In genomic region chr10:124020871-124021823, GRCh38 we compare ENCODE assay signal across 16 cellular contexts.
A peak's percentile ranks its signal among the peaks of the same experiment; 100 is the strongest.
DNase-seq lines count a peak whose midpoint lies in the region; ATAC-seq and TF ChIP-seq lines count a peak whose summit lies in the region.
"Had no signal": no experiment of that assay in that cellular context is flagged by ENCODE, and none has a peak within 500 bp of the region (broad histone marks: within the 10 kb centered on the region; RNA-seq: fewer than 3 reads in every experiment).

No MANE protein-coding gene starts in this region.

- H3K27me3 Mint-ChIP-seq in endothelial cell (ENCODE audit: unreplicated experiment), result peaks cover 21% of the 10 kb centered on the region
- no peaks in the 10 kb centered on the region for H3K27me3 Mint-ChIP-seq in stimulated activated memory B cell treated with anti-CD40 and anti-IgM and Interleukin-4, amounts not matched to agents 10 μg/mL and 1 μg/mL and 100 μg/mL, for 72 hours
- H3K27me3 Mint-ChIP-seq: activated CD8-positive, alpha-beta T cell treated with anti-CD3 and anti-CD28 coated beads for 36 hours; naive B cell had no signal

- TF ChIP-seq CTCF in endothelial cell (IDR thresholded peaks at IDR 0.05; ENCODE audit: unreplicated experiment), result no peak

- H3K36me3 Mint-ChIP-seq in endothelial cell (ENCODE audit: low read depth, unreplicated experiment), result peaks cover 67% of the 10 kb centered on the region
- peaks cover 31% of the 10 kb centered on the region for H3K36me3 Mint-ChIP-seq in stimulated activated memory B cell treated with anti-CD40 and anti-IgM and Interleukin-4, amounts not matched to agents 10 μg/mL and 1 μg/mL and 100 μg/mL, for 72 hours

- peak overlapping the region; percentile 31 for H3K27ac Mint-ChIP-seq in endothelial cell (ENCODE audit: unreplicated experiment)
- no peak overlapping the region for H3K27ac Mint-ChIP-seq in stimulated activated memory B cell treated with anti-CD40 and anti-IgM and Interleukin-4, amounts not matched to agents 10 μg/mL and 1 μg/mL and 100 μg/mL, for 72 hours
- H3K27ac Mint-ChIP-seq: activated CD8-positive, alpha-beta T cell treated with anti-CD3 and anti-CD28 coated beads for 36 hours had no signal

- DNase-seq in DMS153 (lab: John Stamatoyannopoulos, UW) (peak; percentile 52), DMS153 treated with DMSO at 0.1 percent for 48 hours (lab: John Stamatoyannopoulos, UW; ENCODE audit: unreplicated experiment) (no peak), NCI-H510A (lab: John Stamatoyannopoulos, UW) (peak; percentile 44), endothelial cell (ENCODE audit: low spot score) (no peak), pons (ENCODE audit: low spot score) (peak; percentile 29), activated T-cell treated with anti-CD3 and anti-CD28 coated beads for 4 hours (no peak)
- DNase-seq: 8988T; activated CD8-positive, alpha-beta T cell treated with anti-CD3 and anti-CD28 coated beads for 36 hours; activated effector memory CD4-positive, alpha-beta T cell treated with Interleukin-2 at 50 U/mL for 16 hours; aorta; naive B cell; NCI-H1417 treated with DMSO at 0.1 percent for 48 hours; SK-N-SH had no signal

- H3K9me3 Mint-ChIP-seq in endothelial cell (ENCODE audit: unreplicated experiment), result no peaks in the 10 kb centered on the region
- no peaks in the 10 kb centered on the region for H3K9me3 Mint-ChIP-seq in stimulated activated memory B cell treated with anti-CD40 and anti-IgM and Interleukin-4, amounts not matched to agents 10 μg/mL and 1 μg/mL and 100 μg/mL, for 72 hours
- H3K9me3 Mint-ChIP-seq: activated CD8-positive, alpha-beta T cell treated with anti-CD3 and anti-CD28 coated beads for 36 hours; naive B cell had no signal

- peak overlapping the region; percentile 22 for H3K4me3 Mint-ChIP-seq in endothelial cell (ENCODE audit: unreplicated experiment)
- H3K4me3 Mint-ChIP-seq in stimulated activated memory B cell treated with anti-CD40 and anti-IgM and Interleukin-4, amounts not matched to agents 10 μg/mL and 1 μg/mL and 100 μg/mL, for 72 hours, result no peak overlapping the region
- H3K4me3 Mint-ChIP-seq: activated CD8-positive, alpha-beta T cell treated with anti-CD3 and anti-CD28 coated beads for 36 hours had no signal

- ATAC-seq in stimulated activated memory B cell treated with anti-CD40 and anti-IgM and Interleukin-4, amounts not matched to agents 10 μg/mL and 1 μg/mL and 100 μg/mL, for 72 hours, result no peak
- ATAC-seq in HG03378 (IDR thresholded peaks at IDR 0.05; ENCODE audit: unreplicated experiment), result no peak
- ATAC-seq: activated CD8-positive, alpha-beta T cell treated with anti-CD3 and anti-CD28 coated beads for 36 hours; GM12878 had no signal

- peaks cover 9% of the 10 kb centered on the region for H3K4me1 Mint-ChIP-seq in endothelial cell (ENCODE audit: unreplicated experiment)
- H3K4me1 Mint-ChIP-seq in stimulated activated memory B cell treated with anti-CD40 and anti-IgM and Interleukin-4, amounts not matched to agents 10 μg/mL and 1 μg/mL and 100 μg/mL, for 72 hours, result peaks cover 9% of the 10 kb centered on the region

Comparison
In these comparisons a context has a peak if more than half of its experiments do, and no peak if none do; other contexts are left out.
1. DNase-seq: peak in DMS153 (single experiment), NCI-H510A (single experiment) and pons (single experiment); none in DMS153 treated with DMSO at 0.1 percent for 48 hours (single experiment), endothelial cell (single experiment) and activated T-cell treated with anti-CD3 and anti-CD28 coated beads for 4 hours (single experiment).